1 cellular context compared by ENCODE assay signal in the genomic region with DNA sequence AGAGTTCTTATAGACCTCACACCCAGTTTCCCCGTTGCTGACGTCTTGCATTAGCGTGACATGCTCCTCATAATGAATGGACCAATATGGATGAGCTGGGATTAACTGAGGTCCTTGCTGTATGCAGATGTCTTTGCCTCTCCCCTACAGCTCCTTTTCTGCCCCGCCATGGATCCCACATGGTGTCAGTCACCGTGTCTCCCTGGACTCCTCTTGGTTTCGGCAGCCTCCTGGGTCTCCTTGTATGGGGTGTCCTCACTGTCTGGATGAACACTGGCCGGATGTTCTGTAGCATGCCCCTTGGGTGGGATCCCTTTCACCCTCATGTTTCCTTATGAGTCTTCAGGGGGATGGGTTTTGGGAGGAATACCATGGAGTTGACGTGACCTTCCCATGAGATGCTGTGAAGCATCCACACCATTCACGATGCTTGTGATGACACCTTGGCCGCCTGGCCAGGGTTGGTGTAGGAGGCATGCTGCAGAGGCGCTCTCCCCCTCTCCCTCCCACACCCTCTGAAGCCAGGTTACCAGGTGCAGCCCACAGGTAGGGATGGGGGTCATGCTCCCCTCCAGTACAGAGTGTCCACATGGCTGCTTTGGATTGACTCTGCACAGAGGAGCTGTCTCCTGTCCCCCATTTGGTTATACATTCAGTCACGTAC.
TF ChIP-seq lines count a peak whose summit lies in the region.

No MANE protein-coding gene starts in this region.

TF ChIP-seq in WTC11, 78 proteins besides CTCF, POLR2A, EP300 and RAD21 (continued from another document):
- TF ChIP-seq, protein P1, sequence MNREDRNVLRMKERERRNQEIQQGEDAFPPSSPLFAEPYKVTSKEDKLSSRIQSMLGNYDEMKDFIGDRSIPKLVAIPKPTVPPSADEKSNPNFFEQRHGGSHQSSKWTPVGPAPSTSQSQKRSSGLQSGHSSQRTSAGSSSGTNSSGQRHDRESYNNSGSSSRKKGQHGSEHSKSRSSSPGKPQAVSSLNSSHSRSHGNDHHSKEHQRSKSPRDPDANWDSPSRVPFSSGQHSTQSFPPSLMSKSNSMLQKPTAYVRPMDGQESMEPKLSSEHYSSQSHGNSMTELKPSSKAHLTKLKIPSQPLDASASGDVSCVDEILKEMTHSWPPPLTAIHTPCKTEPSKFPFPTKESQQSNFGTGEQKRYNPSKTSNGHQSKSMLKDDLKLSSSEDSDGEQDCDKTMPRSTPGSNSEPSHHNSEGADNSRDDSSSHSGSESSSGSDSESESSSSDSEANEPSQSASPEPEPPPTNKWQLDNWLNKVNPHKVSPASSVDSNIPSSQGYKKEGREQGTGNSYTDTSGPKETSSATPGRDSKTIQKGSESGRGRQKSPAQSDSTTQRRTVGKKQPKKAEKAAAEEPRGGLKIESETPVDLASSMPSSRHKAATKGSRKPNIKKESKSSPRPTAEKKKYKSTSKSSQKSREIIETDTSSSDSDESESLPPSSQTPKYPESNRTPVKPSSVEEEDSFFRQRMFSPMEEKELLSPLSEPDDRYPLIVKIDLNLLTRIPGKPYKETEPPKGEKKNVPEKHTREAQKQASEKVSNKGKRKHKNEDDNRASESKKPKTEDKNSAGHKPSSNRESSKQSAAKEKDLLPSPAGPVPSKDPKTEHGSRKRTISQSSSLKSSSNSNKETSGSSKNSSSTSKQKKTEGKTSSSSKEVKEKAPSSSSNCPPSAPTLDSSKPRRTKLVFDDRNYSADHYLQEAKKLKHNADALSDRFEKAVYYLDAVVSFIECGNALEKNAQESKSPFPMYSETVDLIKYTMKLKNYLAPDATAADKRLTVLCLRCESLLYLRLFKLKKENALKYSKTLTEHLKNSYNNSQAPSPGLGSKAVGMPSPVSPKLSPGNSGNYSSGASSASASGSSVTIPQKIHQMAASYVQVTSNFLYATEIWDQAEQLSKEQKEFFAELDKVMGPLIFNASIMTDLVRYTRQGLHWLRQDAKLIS (CRISPR knock-in tag; IDR thresholded peaks at IDR 0.05; ENCODE audit: borderline replicate concordance), result no peak
- TF ChIP-seq ZNF671 (CRISPR knock-in tag; IDR thresholded peaks at IDR 0.05), result no peak
- TF ChIP-seq, protein P2, sequence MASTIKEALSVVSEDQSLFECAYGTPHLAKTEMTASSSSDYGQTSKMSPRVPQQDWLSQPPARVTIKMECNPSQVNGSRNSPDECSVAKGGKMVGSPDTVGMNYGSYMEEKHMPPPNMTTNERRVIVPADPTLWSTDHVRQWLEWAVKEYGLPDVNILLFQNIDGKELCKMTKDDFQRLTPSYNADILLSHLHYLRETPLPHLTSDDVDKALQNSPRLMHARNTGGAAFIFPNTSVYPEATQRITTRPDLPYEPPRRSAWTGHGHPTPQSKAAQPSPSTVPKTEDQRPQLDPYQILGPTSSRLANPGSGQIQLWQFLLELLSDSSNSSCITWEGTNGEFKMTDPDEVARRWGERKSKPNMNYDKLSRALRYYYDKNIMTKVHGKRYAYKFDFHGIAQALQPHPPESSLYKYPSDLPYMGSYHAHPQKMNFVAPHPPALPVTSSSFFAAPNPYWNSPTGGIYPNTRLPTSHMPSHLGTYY (CRISPR knock-in tag; IDR thresholded peaks at IDR 0.05), result no peak
- TF ChIP-seq, protein P3, sequence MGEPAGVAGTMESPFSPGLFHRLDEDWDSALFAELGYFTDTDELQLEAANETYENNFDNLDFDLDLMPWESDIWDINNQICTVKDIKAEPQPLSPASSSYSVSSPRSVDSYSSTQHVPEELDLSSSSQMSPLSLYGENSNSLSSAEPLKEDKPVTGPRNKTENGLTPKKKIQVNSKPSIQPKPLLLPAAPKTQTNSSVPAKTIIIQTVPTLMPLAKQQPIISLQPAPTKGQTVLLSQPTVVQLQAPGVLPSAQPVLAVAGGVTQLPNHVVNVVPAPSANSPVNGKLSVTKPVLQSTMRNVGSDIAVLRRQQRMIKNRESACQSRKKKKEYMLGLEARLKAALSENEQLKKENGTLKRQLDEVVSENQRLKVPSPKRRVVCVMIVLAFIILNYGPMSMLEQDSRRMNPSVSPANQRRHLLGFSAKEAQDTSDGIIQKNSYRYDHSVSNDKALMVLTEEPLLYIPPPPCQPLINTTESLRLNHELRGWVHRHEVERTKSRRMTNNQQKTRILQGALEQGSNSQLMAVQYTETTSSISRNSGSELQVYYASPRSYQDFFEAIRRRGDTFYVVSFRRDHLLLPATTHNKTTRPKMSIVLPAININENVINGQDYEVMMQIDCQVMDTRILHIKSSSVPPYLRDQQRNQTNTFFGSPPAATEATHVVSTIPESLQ (CRISPR knock-in tag; IDR thresholded peaks at IDR 0.05), result no peak
- TF ChIP-seq, protein P4, sequence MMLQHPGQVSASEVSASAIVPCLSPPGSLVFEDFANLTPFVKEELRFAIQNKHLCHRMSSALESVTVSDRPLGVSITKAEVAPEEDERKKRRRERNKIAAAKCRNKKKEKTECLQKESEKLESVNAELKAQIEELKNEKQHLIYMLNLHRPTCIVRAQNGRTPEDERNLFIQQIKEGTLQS (CRISPR knock-in tag; conservative IDR thresholded peaks at IDR 0.05), result no peak
